1 cellular context compared by ENCODE assay signal in genomic region chr7:7970113-7970619, GRCh38.
TF ChIP-seq lines count a peak whose summit lies in the region.

No MANE protein-coding gene starts in this region.

TF ChIP-seq in K562, 482 proteins besides CTCF, POLR2A, EP300 and RAD21 (continued from another document):
- TF ChIP-seq, protein P1, sequence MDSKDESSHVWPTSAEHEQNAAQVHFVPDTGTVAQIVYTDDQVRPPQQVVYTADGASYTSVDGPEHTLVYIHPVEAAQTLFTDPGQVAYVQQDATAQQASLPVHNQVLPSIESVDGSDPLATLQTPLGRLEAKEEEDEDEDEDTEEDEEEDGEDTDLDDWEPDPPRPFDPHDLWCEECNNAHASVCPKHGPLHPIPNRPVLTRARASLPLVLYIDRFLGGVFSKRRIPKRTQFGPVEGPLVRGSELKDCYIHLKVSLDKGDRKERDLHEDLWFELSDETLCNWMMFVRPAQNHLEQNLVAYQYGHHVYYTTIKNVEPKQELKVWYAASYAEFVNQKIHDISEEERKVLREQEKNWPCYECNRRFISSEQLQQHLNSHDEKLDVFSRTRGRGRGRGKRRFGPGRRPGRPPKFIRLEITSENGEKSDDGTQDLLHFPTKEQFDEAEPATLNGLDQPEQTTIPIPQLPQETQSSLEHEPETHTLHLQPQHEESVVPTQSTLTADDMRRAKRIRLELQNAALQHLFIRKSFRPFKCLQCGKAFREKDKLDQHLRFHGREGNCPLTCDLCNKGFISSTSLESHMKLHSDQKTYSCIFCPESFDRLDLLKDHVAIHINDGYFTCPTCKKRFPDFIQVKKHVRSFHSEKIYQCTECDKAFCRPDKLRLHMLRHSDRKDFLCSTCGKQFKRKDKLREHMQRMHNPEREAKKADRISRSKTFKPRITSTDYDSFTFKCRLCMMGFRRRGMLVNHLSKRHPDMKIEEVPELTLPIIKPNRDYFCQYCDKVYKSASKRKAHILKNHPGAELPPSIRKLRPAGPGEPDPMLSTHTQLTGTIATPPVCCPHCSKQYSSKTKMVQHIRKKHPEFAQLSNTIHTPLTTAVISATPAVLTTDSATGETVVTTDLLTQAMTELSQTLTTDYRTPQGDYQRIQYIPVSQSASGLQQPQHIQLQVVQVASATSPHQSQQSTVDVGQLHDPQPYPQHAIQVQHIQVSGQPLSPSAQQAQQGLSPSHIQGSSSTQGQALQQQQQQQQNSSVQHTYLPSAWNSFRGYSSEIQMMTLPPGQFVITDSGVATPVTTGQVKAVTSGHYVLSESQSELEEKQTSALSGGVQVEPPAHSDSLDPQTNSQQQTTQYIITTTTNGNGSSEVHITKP (IDR thresholded peaks at IDR 0.05; ENCODE audit: partially characterized antibody): no peak
- TF ChIP-seq MTF1 (CRISPR knock-in tag; IDR thresholded peaks at IDR 0.05; ENCODE audit: borderline replicate concordance): no peak
- 0 out of 2 replicates have a peak, but pooled peaks have one; percentile 17 for TF ChIP-seq SMARCE1 (IDR thresholded peaks at IDR 0.05)
- TF ChIP-seq, protein P2, sequence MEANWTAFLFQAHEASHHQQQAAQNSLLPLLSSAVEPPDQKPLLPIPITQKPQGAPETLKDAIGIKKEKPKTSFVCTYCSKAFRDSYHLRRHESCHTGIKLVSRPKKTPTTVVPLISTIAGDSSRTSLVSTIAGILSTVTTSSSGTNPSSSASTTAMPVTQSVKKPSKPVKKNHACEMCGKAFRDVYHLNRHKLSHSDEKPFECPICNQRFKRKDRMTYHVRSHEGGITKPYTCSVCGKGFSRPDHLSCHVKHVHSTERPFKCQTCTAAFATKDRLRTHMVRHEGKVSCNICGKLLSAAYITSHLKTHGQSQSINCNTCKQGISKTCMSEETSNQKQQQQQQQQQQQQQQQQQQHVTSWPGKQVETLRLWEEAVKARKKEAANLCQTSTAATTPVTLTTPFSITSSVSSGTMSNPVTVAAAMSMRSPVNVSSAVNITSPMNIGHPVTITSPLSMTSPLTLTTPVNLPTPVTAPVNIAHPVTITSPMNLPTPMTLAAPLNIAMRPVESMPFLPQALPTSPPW (CRISPR knock-in tag; IDR thresholded peaks at IDR 0.05): peak; percentile 67; the same call in 1 of the 2 replicates
- no peak for TF ChIP-seq ZFP1 (CRISPR knock-in tag; IDR thresholded peaks at IDR 0.05)
- no peak for TF ChIP-seq BHLHE40 (IDR thresholded peaks at IDR 0.05; ENCODE audit: low read length)
- no peak; the same call in 1 of the 2 replicates for TF ChIP-seq NBN (IDR thresholded peaks at IDR 0.05; ENCODE audit: low read depth)
